ENCODE assay signal across 18 cellular contexts in genomic region chr12:26149963-26150362, GRCh38. TPM values are rescaled to one million over a fixed set of nuclear protein-coding genes. Genes with fewer than 3 reads are reported as not detected.
"Had no signal": no experiment of that assay in that cellular context is flagged by ENCODE, and none has a peak within 500 bp of the region (broad histone marks: within the 10 kb centered on the region; RNA-seq: fewer than 3 reads in every experiment).

No MANE protein-coding gene starts in this region.

- H3K36me3 ChIP-seq: lower lobe of right lung, prostate gland, sigmoid colon, suprapubic skin had no signal

- H3K4me1 Mint-ChIP-seq: activated CD4-positive, alpha-beta memory T cell treated with anti-CD3 and anti-CD28 coated beads, Interleukin-2, amount 10 ng/mL, durations not matched to agents 7 days and 5 days; activated naive CD8-positive, alpha-beta T cell treated with anti-CD3 and anti-CD28 coated beads, Interleukin-2, amount 10 ng/mL, durations not matched to agents 7 days and 5 days; T-helper 17 cell had no signal

- H3K9me3 Mint-ChIP-seq: activated CD4-positive, alpha-beta memory T cell treated with anti-CD3 and anti-CD28 coated beads, Interleukin-2, amount 10 ng/mL, durations not matched to agents 7 days and 5 days; activated naive CD8-positive, alpha-beta T cell treated with anti-CD3 and anti-CD28 coated beads, Interleukin-2, amount 10 ng/mL, durations not matched to agents 7 days and 5 days; natural killer cell treated with Interleukin-12 subunit alpha and Interleukin-12 subunit beta and Interleukin-15 and Interleukin-18, amount 100 ng/mL, for 72 hours had no signal

- H3K27ac ChIP-seq: lower lobe of right lung, prostate gland, suprapubic skin had no signal

- DNase-seq: activated CD4-positive, alpha-beta memory T cell treated with anti-CD3 and anti-CD28 coated beads, Interleukin-2, amount 10 ng/mL, durations not matched to agents 7 days and 5 days; activated CD4-positive, CD25-positive, alpha-beta regulatory T cell treated with anti-CD3 and anti-CD28 coated beads, Interleukin-2, amount 50 U/mL, for 72 hours; activated naive CD8-positive, alpha-beta T cell treated with anti-CD3 and anti-CD28 coated beads, Interleukin-2, amount 10 ng/mL, durations not matched to agents 7 days and 5 days; activated T-cell treated with anti-CD3 and anti-CD28 coated beads, Interleukin-2, amount 50 U/mL, for 48 hours; dorsolateral prefrontal cortex; lower lobe of right lung; occipital lobe; sigmoid colon; stimulated activated CD4-positive, alpha-beta T cell treated with anti-CD3 and anti-CD28 coated beads, Interleukin-2, amount 100 ng/mL, for 48 hours; stimulated activated CD8-positive, alpha-beta memory T cell treated with anti-CD3 and anti-CD28 coated beads, Interleukin-4, amount 100 ng/mL, for 48 hours; stimulated activated naive CD8-positive, alpha-beta T cell treated with anti-CD3 and anti-CD28 coated beads, Interleukin-15, Interleukin-2, amounts not matched to agents 100 U/mL and 50 U/mL, for 24 hours; T-helper 17 cell had no signal

- H3K4me3 Mint-ChIP-seq: activated CD4-positive, alpha-beta memory T cell treated with anti-CD3 and anti-CD28 coated beads, Interleukin-2, amount 10 ng/mL, durations not matched to agents 7 days and 5 days; activated naive CD8-positive, alpha-beta T cell treated with anti-CD3 and anti-CD28 coated beads, Interleukin-2, amount 10 ng/mL, durations not matched to agents 7 days and 5 days; natural killer cell treated with Interleukin-12 subunit alpha and Interleukin-12 subunit beta and Interleukin-15 and Interleukin-18, amount 100 ng/mL, for 72 hours; T-helper 17 cell had no signal

- ATAC-seq: esophagus mucosa; lower lobe of right lung; natural killer cell treated with Interleukin-12 subunit alpha and Interleukin-12 subunit beta and Interleukin-15 and Interleukin-18, amount 100 ng/mL, for 72 hours; stimulated activated naive CD8-positive, alpha-beta T cell treated with anti-CD3 and anti-CD28 coated beads, Interleukin-15, Interleukin-2, amounts not matched to agents 100 U/mL and 50 U/mL, for 24 hours; T-helper 17 cell had no signal

- FAIRE-seq: bronchial epithelial cell, endometrium had no signal

- H3K27ac Mint-ChIP-seq: activated CD4-positive, alpha-beta memory T cell treated with anti-CD3 and anti-CD28 coated beads, Interleukin-2, amount 10 ng/mL, durations not matched to agents 7 days and 5 days; activated naive CD8-positive, alpha-beta T cell treated with anti-CD3 and anti-CD28 coated beads, Interleukin-2, amount 10 ng/mL, durations not matched to agents 7 days and 5 days; natural killer cell treated with Interleukin-12 subunit alpha and Interleukin-12 subunit beta and Interleukin-15 and Interleukin-18, amount 100 ng/mL, for 72 hours; T-helper 17 cell had no signal

- H3K4me1 ChIP-seq: prostate gland had no signal

- H3K36me3 Mint-ChIP-seq: activated naive CD8-positive, alpha-beta T cell treated with anti-CD3 and anti-CD28 coated beads, Interleukin-2, amount 10 ng/mL, durations not matched to agents 7 days and 5 days; natural killer cell treated with Interleukin-12 subunit alpha and Interleukin-12 subunit beta and Interleukin-15 and Interleukin-18, amount 100 ng/mL, for 72 hours had no signal

- H3K9me3 ChIP-seq: lower lobe of right lung, prostate gland, sigmoid colon, suprapubic skin had no signal

- H3K4me3 ChIP-seq: dorsolateral prefrontal cortex, lower lobe of right lung, prostate gland, sigmoid colon, suprapubic skin had no signal

- H3K27me3 ChIP-seq: dorsolateral prefrontal cortex, sigmoid colon, suprapubic skin had no signal

RNA-seq across cellular contexts. Expression of gene BHLHE41, which starts 25.1 kb away (rescaled TPM):
- total RNA-seq: activated CD4-positive, alpha-beta memory T cell treated with anti-CD3 and anti-CD28 coated beads, Interleukin-2, amount 10 ng/mL, durations not matched to agents 7 days and 5 days; natural killer cell treated with Interleukin-12 subunit alpha and Interleukin-12 subunit beta and Interleukin-15 and Interleukin-18, amount 100 ng/mL, for 72 hours had no signal

RNA-seq across cellular contexts. Expression of gene SSPN, which starts 45.4 kb away (rescaled TPM):
- total RNA-seq: activated CD4-positive, alpha-beta memory T cell treated with anti-CD3 and anti-CD28 coated beads, Interleukin-2, amount 10 ng/mL, durations not matched to agents 7 days and 5 days; activated naive CD8-positive, alpha-beta T cell treated with anti-CD3 and anti-CD28 coated beads, Interleukin-2, amount 10 ng/mL, durations not matched to agents 7 days and 5 days had no signal
